ENCODE assay signal across 19 cellular contexts in the genomic region with DNA sequence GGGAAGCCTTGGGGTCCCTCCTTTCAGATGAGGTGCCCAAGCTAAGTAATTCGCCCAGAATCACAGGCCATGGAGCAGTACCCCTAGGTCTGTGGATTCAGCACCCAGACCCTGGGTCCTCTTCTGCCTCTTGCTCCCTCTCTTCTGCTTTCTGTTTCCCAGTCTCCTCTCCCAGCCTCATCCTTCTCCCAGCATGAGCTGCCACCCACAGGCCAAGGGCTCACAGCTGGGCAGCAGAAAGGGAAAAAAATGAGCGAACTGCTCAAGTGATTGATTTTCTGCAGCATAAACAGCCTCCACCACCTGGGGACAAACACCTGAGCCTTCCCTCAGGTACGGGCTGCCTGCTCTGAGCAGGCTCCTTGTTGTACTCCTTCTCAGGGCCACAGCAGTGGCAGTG.
"Had no signal": no experiment of that assay in that cellular context is flagged by ENCODE, and none has a peak within 500 bp of the region (broad histone marks: within the 10 kb centered on the region; RNA-seq: fewer than 3 reads in every experiment).

No MANE protein-coding gene starts in this region.

- H3K9me3 ChIP-seq: heart left ventricle, right lobe of liver, tibial artery had no signal

- ATAC-seq: activated CD8-positive, alpha-beta T cell treated with anti-CD3 and anti-CD28 coated beads, Interleukin-2, amount 10 ng/mL, durations not matched to agents 7 days and 5 days; heart left ventricle; left cardiac atrium; right lobe of liver; stimulated activated naive CD8-positive, alpha-beta T cell treated with anti-CD3 and anti-CD28 coated beads, Interleukin-15, amount 100 ng/mL, for 72 hours had no signal

- H3K27me3 Mint-ChIP-seq: activated naive CD8-positive, alpha-beta T cell treated with anti-CD3 and anti-CD28 coated beads, Interleukin-2, amount 10 ng/mL, durations not matched to agents 7 days and 5 days; stimulated activated naive CD8-positive, alpha-beta T cell treated with anti-CD3 and anti-CD28 coated beads, Interleukin-15, amount 100 ng/mL, for 72 hours had no signal

- DNase-seq: activated CD4-positive, alpha-beta T cell treated with anti-CD3 and anti-CD28 coated beads for 1 hour; activated CD4-positive, alpha-beta T cell treated with anti-CD3 and anti-CD28 coated beads, Interleukin-2, amount 50 U/mL, for 1 hour; activated CD8-positive, alpha-beta T cell treated with anti-CD3 and anti-CD28 coated beads, Interleukin-2, amount 10 ng/mL, durations not matched to agents 7 days and 5 days; activated naive CD4-positive, alpha-beta T cell treated with Interleukin-2 at 50 U/mL for 16 hours; activated naive CD8-positive, alpha-beta T cell treated with anti-CD3 and anti-CD28 coated beads, Interleukin-2, amount 10 ng/mL, durations not matched to agents 7 days and 5 days; amniotic stem cell; cerebellar nuclear complex; cortex of kidney; heart left ventricle; left cardiac atrium; right lobe of liver; stimulated activated CD4-positive, alpha-beta T cell treated with anti-CD3 and anti-CD28 coated beads, Interleukin-1b, Interleukin-23, amount 100 ng/mL, for 48 hours; stimulated activated naive CD8-positive, alpha-beta T cell treated with anti-CD3 and anti-CD28 coated beads, Interleukin-15, amount 100 ng/mL, for 72 hours; T-helper 9 cell; tibial artery had no signal

- FAIRE-seq: bronchial epithelial cell had no signal

- H3K4me3 ChIP-seq: heart left ventricle, right lobe of liver, skin epidermis, tibial artery had no signal

- H3K4me1 Mint-ChIP-seq: activated naive CD8-positive, alpha-beta T cell treated with anti-CD3 and anti-CD28 coated beads, Interleukin-2, amount 10 ng/mL, durations not matched to agents 7 days and 5 days; nephron; stimulated activated naive CD8-positive, alpha-beta T cell treated with anti-CD3 and anti-CD28 coated beads, Interleukin-15, amount 100 ng/mL, for 72 hours had no signal

- H3K36me3 ChIP-seq: right lobe of liver had no signal

- H3K9me3 Mint-ChIP-seq: activated naive CD8-positive, alpha-beta T cell treated with anti-CD3 and anti-CD28 coated beads, Interleukin-2, amount 10 ng/mL, durations not matched to agents 7 days and 5 days; nephron; stimulated activated naive CD8-positive, alpha-beta T cell treated with anti-CD3 and anti-CD28 coated beads, Interleukin-15, amount 100 ng/mL, for 72 hours had no signal

- H3K27ac Mint-ChIP-seq: activated CD8-positive, alpha-beta T cell treated with anti-CD3 and anti-CD28 coated beads, Interleukin-2, amount 10 ng/mL, durations not matched to agents 7 days and 5 days; activated naive CD8-positive, alpha-beta T cell treated with anti-CD3 and anti-CD28 coated beads, Interleukin-2, amount 10 ng/mL, durations not matched to agents 7 days and 5 days; nephron; stimulated activated naive CD8-positive, alpha-beta T cell treated with anti-CD3 and anti-CD28 coated beads, Interleukin-15, amount 100 ng/mL, for 72 hours had no signal

- H3K4me3 Mint-ChIP-seq: activated CD8-positive, alpha-beta T cell treated with anti-CD3 and anti-CD28 coated beads, Interleukin-2, amount 10 ng/mL, durations not matched to agents 7 days and 5 days; activated naive CD8-positive, alpha-beta T cell treated with anti-CD3 and anti-CD28 coated beads, Interleukin-2, amount 10 ng/mL, durations not matched to agents 7 days and 5 days; nephron; stimulated activated naive CD8-positive, alpha-beta T cell treated with anti-CD3 and anti-CD28 coated beads, Interleukin-15, amount 100 ng/mL, for 72 hours had no signal

- H3K27me3 ChIP-seq: heart left ventricle, right lobe of liver, tibial artery had no signal

- H3K27ac ChIP-seq: epithelial cell of prostate, heart left ventricle, right lobe of liver, tibial artery had no signal
